Comparison of ENCODE assay signal across 19 cellular contexts in genomic region chrX:106742831-106743230, GRCh38. TPM values are rescaled to one million over a fixed set of nuclear protein-coding genes. Genes with fewer than 3 reads are reported as not detected.
"Had no signal": no experiment of that assay in that cellular context is flagged by ENCODE, and none has a peak within 500 bp of the region (broad histone marks: within the 10 kb centered on the region; RNA-seq: fewer than 3 reads in every experiment).

No MANE protein-coding gene starts in this region.

- DNase-seq: activated CD4-positive, alpha-beta memory T cell treated with anti-CD3 and anti-CD28 coated beads for 36 hours; activated CD4-positive, alpha-beta T cell treated with anti-CD3 and anti-CD28 coated beads for 1 hour; activated T-cell treated with anti-CD3 and anti-CD28 coated beads for 4 hours; effector memory CD8-positive, alpha-beta T cell; hypothalamus; islet precursor cell; midbrain; stimulated activated CD4-positive, alpha-beta T cell treated with anti-CD3 and anti-CD28 coated beads, Interleukin-2, amount 100 ng/mL, for 24 hours; stimulated activated naive CD8-positive, alpha-beta T cell treated with anti-CD3 and anti-CD28 coated beads, Interleukin-15, Interleukin-2, amounts not matched to agents 100 U/mL and 50 U/mL, for 24 hours; T-helper 2 cell; uterus; WERI-Rb-1 had no signal

- H3K4me1 ChIP-seq: foreskin keratinocyte, tibial nerve, uterus had no signal

- H3K27ac ChIP-seq: foreskin keratinocyte, tibial nerve, uterus, WERI-Rb-1 had no signal

- H3K36me3 Mint-ChIP-seq: activated CD4-positive, alpha-beta memory T cell treated with anti-CD3 and anti-CD28 coated beads for 36 hours; activated naive CD8-positive, alpha-beta T cell had no signal

- H3K4me3 Mint-ChIP-seq: activated CD4-positive, alpha-beta memory T cell treated with anti-CD3 and anti-CD28 coated beads for 36 hours; activated naive CD8-positive, alpha-beta T cell; activated T-helper 1 cell treated with anti-CD3 and anti-CD28 coated beads, Interleukin-12 subunit alpha, Interleukin-12 subunit beta, Interleukin-2, Interleukin-4 antibody, amounts not matched to agents 30 ng/mL and 10 ng/mL and 1 ng/mL, durations not matched to agents 14 hours and 24 hours and 36 hours; effector memory CD8-positive, alpha-beta T cell; nephron had no signal

- H3K9me3 ChIP-seq: tibial nerve, uterus had no signal

- ATAC-seq: effector memory CD8-positive, alpha-beta T cell; foreskin keratinocyte; stimulated activated naive CD8-positive, alpha-beta T cell treated with anti-CD3 and anti-CD28 coated beads, Interleukin-15, Interleukin-2, amounts not matched to agents 100 U/mL and 50 U/mL, for 24 hours had no signal

- H3K4me1 Mint-ChIP-seq: nephron had no signal

- H3K27ac Mint-ChIP-seq: activated CD4-positive, alpha-beta memory T cell treated with anti-CD3 and anti-CD28 coated beads for 36 hours; activated naive CD8-positive, alpha-beta T cell; activated T-helper 1 cell treated with anti-CD3 and anti-CD28 coated beads, Interleukin-12 subunit alpha, Interleukin-12 subunit beta, Interleukin-2, Interleukin-4 antibody, amounts not matched to agents 30 ng/mL and 10 ng/mL and 1 ng/mL, durations not matched to agents 14 hours and 24 hours and 36 hours; effector memory CD8-positive, alpha-beta T cell; nephron had no signal

- H3K9me3 Mint-ChIP-seq: activated CD4-positive, alpha-beta memory T cell treated with anti-CD3 and anti-CD28 coated beads for 36 hours; activated T-helper 1 cell treated with anti-CD3 and anti-CD28 coated beads, Interleukin-12 subunit alpha, Interleukin-12 subunit beta, Interleukin-2, Interleukin-4 antibody, amounts not matched to agents 30 ng/mL and 10 ng/mL and 1 ng/mL, durations not matched to agents 14 hours and 24 hours and 36 hours; effector memory CD8-positive, alpha-beta T cell had no signal

- H3K27me3 ChIP-seq: foreskin keratinocyte, uterus had no signal

- H3K27me3 Mint-ChIP-seq: activated naive CD8-positive, alpha-beta T cell; effector memory CD8-positive, alpha-beta T cell had no signal

- H3K36me3 ChIP-seq: tibial nerve, uterus, WERI-Rb-1 had no signal

- H3K4me3 ChIP-seq: tibial nerve, uterus had no signal

RNA-seq across cellular contexts. Expression of gene RNF128, which starts 16.3 kb away (rescaled TPM):
- total RNA-seq: activated CD4-positive, alpha-beta memory T cell treated with anti-CD3 and anti-CD28 coated beads for 36 hours; activated T-helper 1 cell treated with anti-CD3 and anti-CD28 coated beads, Interleukin-12 subunit alpha, Interleukin-12 subunit beta, Interleukin-2, Interleukin-4 antibody, amounts not matched to agents 30 ng/mL and 10 ng/mL and 1 ng/mL, durations not matched to agents 14 hours and 24 hours and 36 hours; dermis microvascular lymphatic vessel endothelial cell; posterior vena cava had no signal
